In genomic region chr16:67833035-67833417, GRCh38 we compare ENCODE assay signal across 8 cellular contexts. TPM values are rescaled to one million over a fixed set of nuclear protein-coding genes. Genes with fewer than 3 reads are reported as not detected.
DNase-seq lines count a peak whose midpoint lies in the region; ATAC-seq and TF ChIP-seq lines count a peak whose summit lies in the region.

No MANE protein-coding gene starts in this region.

- TF ChIP-seq CTCF in esophagus squamous epithelium (IDR thresholded peaks at IDR 0.05) (no peak), neural progenitor cell (IDR thresholded peaks at IDR 0.05) (no peak)

- H3K4me2 ChIP-seq in neural progenitor cell: peak overlapping the region; percentile 86

- H3K9me3 ChIP-seq in SK-N-MC (ENCODE audit: low read depth, low read length) (no peaks in the 10 kb centered on the region), esophagus squamous epithelium (no peaks in the 10 kb centered on the region), neural progenitor cell (ENCODE audit: low read depth) (no peaks in the 10 kb centered on the region)

- H3F3A ChIP-seq in neural progenitor cell (ENCODE audit: low read depth): no peaks in the 10 kb centered on the region

- H3K4me1 Mint-ChIP-seq in neural progenitor cell: peaks cover 9% of the 10 kb centered on the region

- H4K20me1 ChIP-seq in neural progenitor cell (ENCODE audit: low read depth): no peaks in the 10 kb centered on the region

- H3K9me3 Mint-ChIP-seq in neural progenitor cell: no peaks in the 10 kb centered on the region

- H3K4me1 ChIP-seq in esophagus squamous epithelium: peaks cover 11 to 42% (median 12%) of the 10 kb centered on the region in 3 donors
- no peaks in the 10 kb centered on the region for H3K4me1 ChIP-seq in neural progenitor cell

- DNase-seq in H7 (no peak), SK-N-MC (ENCODE audit: low read depth, low spot score) (no peak), esophagus squamous epithelium (lab: John Stamatoyannopoulos, UW) (no peak), neural progenitor cell (ENCODE audit: low spot score) (no peak), retina (no peak), posterior vena cava (ENCODE audit: low spot score) (no peak)

- H3K36me3 Mint-ChIP-seq in neural progenitor cell: no peaks in the 10 kb centered on the region

- peak overlapping the region; percentile 80 for H3K9ac ChIP-seq in SK-N-MC (ENCODE audit: insufficient read length)
- H3K9ac ChIP-seq in neural progenitor cell: peak overlapping the region; percentile 80

- H3K27ac Mint-ChIP-seq in neural progenitor cell: no peak overlapping the region

- peak overlapping the region; percentile 90 for H3K4me3 Mint-ChIP-seq in neural progenitor cell

- no peak for TF ChIP-seq POLR2A in esophagus squamous epithelium (IDR thresholded peaks at IDR 0.05)

- H3K4me3 ChIP-seq in H7 (ENCODE audit: insufficient read depth, low read depth, low read length): peak overlapping the region; percentile 80
- H3K4me3 ChIP-seq in SK-N-MC: peak overlapping the region; percentile 81
- H3K4me3 ChIP-seq in esophagus squamous epithelium: peak overlapping the region; percentile 56 to 88 (median 73)
- peak overlapping the region; percentile 76 for H3K4me3 ChIP-seq in neural progenitor cell

- intact Hi-C loops in esophagus squamous epithelium (cut with DNase I): no loop called here
- intact Hi-C loops in posterior vena cava (cut with DNase I): loop anchor here in 1 of 2 donors (5.0 kb wide), 1 partner anchor 94 kb away; no protein-coding TSS in a partner anchor

- peaks cover 9% of the 10 kb centered on the region for H3K27me3 Mint-ChIP-seq in neural progenitor cell (ENCODE audit: insufficient read depth, low read depth)

- H3K36me3 ChIP-seq in H7 (replicated peaks; ENCODE audit: control insufficient read depth, insufficient read depth, low read length) (peaks cover 25% of the 10 kb centered on the region), SK-N-MC (ENCODE audit: insufficient read depth, low read length) (no peaks in the 10 kb centered on the region), esophagus squamous epithelium (peaks cover 29 to 43% (median 39%) of the 10 kb centered on the region in 3 donors), neural progenitor cell (no peaks in the 10 kb centered on the region)

- peak overlapping the region; percentile 55 for H2AFZ ChIP-seq in neural progenitor cell (replicated peaks)

- 0 to 4% methylated on average over 1 to 3 of the region's 3 CpGs for WGBS in esophagus squamous epithelium, 2 donors

- H3K27me3 ChIP-seq in H7 (ENCODE audit: control insufficient read depth, insufficient read depth, low read length) (no peaks in the 10 kb centered on the region), esophagus squamous epithelium (no peaks in the 10 kb centered on the region), neural progenitor cell (no peaks in the 10 kb centered on the region)

- H3K79me2 ChIP-seq in neural progenitor cell (ENCODE audit: low read depth): peaks cover 15% of the 10 kb centered on the region

- ATAC-seq in GM18867 (IDR thresholded peaks at IDR 0.05; ENCODE audit: unreplicated experiment) (no peak), HG03135 (IDR thresholded peaks at IDR 0.05; ENCODE audit: unreplicated experiment) (no peak)

- H3K27ac ChIP-seq in SK-N-MC (no peak overlapping the region), esophagus squamous epithelium (peak overlapping the region; percentile 78 to 86 (median 83)), neural progenitor cell (no peak overlapping the region)

RNA-seq across cellular contexts. Expression of gene THAP11, which starts 9.1 kb away (rescaled TPM):
- total RNA-seq in H7 (2014; rRNA removed; shearing (Covaris generic)): 57.6 and 67.0 TPM in 2 replicates
- total RNA-seq in esophagus squamous epithelium (10 to 100 TPM; 35.8 to 48.8 (median 42.1) TPM), neural progenitor cell (ENCODE audit: low replicate concordance) (27.3 and 46.5 TPM in 2 replicates), posterior vena cava (10 to 100 TPM; 24.9 to 26.1 TPM)

RNA-seq across cellular contexts. Expression of gene NUTF2, which starts 13.7 kb away (rescaled TPM):
- 295 and 340 TPM in 2 replicates for total RNA-seq in H7 (2014; rRNA removed; shearing (Covaris generic))
- 10 to 100 TPM; 41.4 to 85.1 (median 63.7) TPM for total RNA-seq in esophagus squamous epithelium
- total RNA-seq in neural progenitor cell (ENCODE audit: low replicate concordance): 133 and 221 TPM in 2 replicates
- 10 to 100 TPM; 81.7 to 99.1 TPM for total RNA-seq in posterior vena cava

RNA-seq across cellular contexts. Expression of gene CENPT, which starts 14.5 kb away (rescaled TPM):
- total RNA-seq in H7 (2014; rRNA removed; shearing (Covaris generic)): 34.9 and 43.7 TPM in 2 replicates
- 10 to 100 TPM; 12.3 to 42.7 (median 19.6) TPM for total RNA-seq in esophagus squamous epithelium
- 36.2 and 60.4 TPM in 2 replicates for total RNA-seq in neural progenitor cell (ENCODE audit: low replicate concordance)
- total RNA-seq in posterior vena cava: 10 to 100 TPM; 38.7 to 40.3 TPM

RNA-seq across cellular contexts. Expression of gene TSNAXIP1, which starts 26.3 kb away (rescaled TPM):
- total RNA-seq in H7 (2014; rRNA removed; shearing (Covaris generic)): 0.15 and 0.21 TPM in 2 replicates
- total RNA-seq in esophagus squamous epithelium (under 1 TPM; 0.15 to 0.97 (median 0.72) TPM), neural progenitor cell (ENCODE audit: low replicate concordance) (2.8 and 2.9 TPM in 2 replicates), posterior vena cava (under 1 TPM; 0.37 to 0.52 TPM)

RNA-seq across cellular contexts. Expression of gene RANBP10, which starts 26.7 kb away (rescaled TPM):
- total RNA-seq in H7 (2014; rRNA removed; shearing (Covaris generic)): 7.2 and 7.3 TPM in 2 replicates
- total RNA-seq in esophagus squamous epithelium (10 to 100 TPM in 2 of 4 donors, 1 to 10 TPM in 2; 6.4 to 12.9 (median 10.8) TPM), neural progenitor cell (ENCODE audit: low replicate concordance) (11.4 and 12.3 TPM in 2 replicates), posterior vena cava (10 to 100 TPM; 11.8 to 13.8 TPM)

Comparison
In these comparisons a context has a peak if more than half of its experiments do, and no peak if none do; other contexts are left out.
1. H3K27ac ChIP-seq: peak in esophagus squamous epithelium (4 of 4); none in SK-N-MC (single experiment) and neural progenitor cell (single experiment).
2. Peak in every context shown above with its lines, with median percentiles within 50 percentile points of each other: H3K4me3 ChIP-seq.